9 cellular contexts compared by ENCODE assay signal in the genomic region with DNA sequence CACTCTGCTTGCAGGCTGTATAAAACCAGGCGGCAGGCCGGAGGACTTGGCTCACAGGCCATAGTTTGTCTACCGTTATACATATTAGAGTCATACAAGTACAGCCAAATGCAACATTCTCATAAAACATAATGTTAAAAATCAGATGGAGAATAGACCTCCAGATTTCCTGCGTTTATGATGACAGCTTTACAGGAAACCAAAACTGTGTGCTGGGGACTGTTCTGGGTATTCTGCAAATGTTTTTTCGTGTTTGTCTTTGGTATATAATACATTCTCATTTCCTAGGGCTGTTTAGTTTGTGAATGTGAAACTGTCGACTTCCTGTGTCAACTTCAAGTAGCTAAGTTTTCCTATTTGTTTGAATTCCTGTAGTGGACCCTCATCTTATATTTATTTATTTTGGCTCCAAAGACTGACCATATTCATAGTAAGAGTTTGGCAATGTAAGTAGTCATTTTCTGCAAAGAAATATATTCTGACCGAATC.
DNase-seq lines count a peak whose midpoint lies in the region; ATAC-seq and TF ChIP-seq lines count a peak whose summit lies in the region.
"Had no signal": no experiment of that assay in that cellular context is flagged by ENCODE, and none has a peak within 500 bp of the region (broad histone marks: within the 10 kb centered on the region; RNA-seq: fewer than 3 reads in every experiment).

No MANE protein-coding gene starts in this region.

- H3K9me3 Mint-ChIP-seq in CD4-positive, alpha-beta memory T cell: peaks cover 0 to 5% (median 0%) of the 10 kb centered on the region in 8 donors
- H3K9me3 Mint-ChIP-seq in naive thymus-derived CD4-positive, alpha-beta T cell: peaks cover 0 to 10% (median 0%) of the 10 kb centered on the region in 11 donors

- DNase-seq in CD4-positive, alpha-beta memory T cell: peak in 3 of 5 donors; percentile 9 to 18 (median 10)
- DNase-seq in KBM-7: peak; percentile 39
- peak; percentile 27 for DNase-seq in brain microvascular endothelial cell
- DNase-seq in naive thymus-derived CD4-positive, alpha-beta T cell: peak in 4 of 9 donors; percentile 14 to 33 (median 24)
- DNase-seq in NCI-H1436 (lab: John Stamatoyannopoulos, UW): no peak
- DNase-seq in mucosa of gallbladder (ENCODE audit: low spot score): no peak
- no peak for DNase-seq in NCI-H146 treated with DMSO at 0.1 percent for 48 hours (lab: John Stamatoyannopoulos, UW; ENCODE audit: unreplicated experiment)
- DNase-seq in uterus: no peak
- DNase-seq: DMS153 had no signal

- H3K4me3 Mint-ChIP-seq in CD4-positive, alpha-beta memory T cell: peak overlapping the region; percentile 7 to 81 (median 56)
- peak overlapping the region; percentile 18 to 76 (median 66) for H3K4me3 Mint-ChIP-seq in naive thymus-derived CD4-positive, alpha-beta T cell

- intact Hi-C loops in CD4-positive, alpha-beta memory T cell (cut with micrococcal nuclease): no loop called here
- intact Hi-C loops in naive thymus-derived CD4-positive, alpha-beta T cell (cut with micrococcal nuclease): loop anchor here (2.0 to 10.0 kb wide), 4 partner anchors 23 to 131 kb away; no protein-coding TSS in a partner anchor
- intact Hi-C loops in uterus (cut with DNase I; ENCODE audit: low total_unique reads): no loop called here

- H3K27me3 Mint-ChIP-seq in CD4-positive, alpha-beta memory T cell: no peaks in the 10 kb centered on the region
- no peaks in the 10 kb centered on the region for H3K27me3 Mint-ChIP-seq in naive thymus-derived CD4-positive, alpha-beta T cell

- H3K36me3 ChIP-seq in CD4-positive, alpha-beta memory T cell (ENCODE audit: insufficient read depth, low read length): no peaks in the 10 kb centered on the region
- H3K36me3 ChIP-seq in brain microvascular endothelial cell (replicated peaks) (no peaks in the 10 kb centered on the region), uterus (no peaks in the 10 kb centered on the region)
- H3K36me3 ChIP-seq in naive thymus-derived CD4-positive, alpha-beta T cell (ENCODE audit: control insufficient read depth in 2 of 3, insufficient read depth in 3 of 3, low read length in 3 of 3): no peaks in the 10 kb centered on the region

- peak; percentile 29 for ATAC-seq in naive thymus-derived CD4-positive, alpha-beta T cell

- no peaks in the 10 kb centered on the region for H3K27me3 ChIP-seq in CD4-positive, alpha-beta memory T cell (ENCODE audit: insufficient read depth, low read length)
- no peaks in the 10 kb centered on the region for H3K27me3 ChIP-seq in brain microvascular endothelial cell (replicated peaks)
- H3K27me3 ChIP-seq in naive thymus-derived CD4-positive, alpha-beta T cell (ENCODE audit: control insufficient read depth in 2 of 2, insufficient read depth in 2 of 2, low read length in 2 of 2): no peaks in the 10 kb centered on the region
- no peaks in the 10 kb centered on the region for H3K27me3 ChIP-seq in uterus

- H3K9me3 ChIP-seq in CD4-positive, alpha-beta memory T cell (ENCODE audit: control insufficient read depth in 1 of 2, low read length in 2 of 2): no peaks in the 10 kb centered on the region
- no peaks in the 10 kb centered on the region for H3K9me3 ChIP-seq in naive thymus-derived CD4-positive, alpha-beta T cell (ENCODE audit: control insufficient read depth in 2 of 3, low read length in 3 of 3)
- H3K9me3 ChIP-seq in uterus: no peaks in the 10 kb centered on the region

- POLR2A ChIA-PET in CD4-positive, alpha-beta memory T cell (lab: Charles Lee; ENCODE audit: partially characterized antibody): interaction anchor here (0.7 to 2.3 kb wide), 7 partner anchors 16 to 611 kb away, joined by 3 to 12 read pairs (median 5); partner anchors contain the start of genes OFD1 and TRAPPC2
- POLR2A ChIA-PET in naive thymus-derived CD4-positive, alpha-beta T cell (lab: Charles Lee): interaction anchor here (0.8 to 1.6 kb wide), 11 partner anchors 28 to 364 kb away, joined by 3 to 6 read pairs (median 3); no protein-coding TSS in a partner anchor

- CTCF ChIA-PET in CD4-positive, alpha-beta memory T cell (lab: Charles Lee; ENCODE audit: partially characterized antibody): interaction anchor here (0.7 to 1.2 kb wide), 2 partner anchors 31 to 173 kb away, joined by 3 read pairs; no protein-coding TSS in a partner anchor
- CTCF ChIA-PET in naive thymus-derived CD4-positive, alpha-beta T cell (lab: Charles Lee): interaction anchor here (1.0 kb wide), 1 partner anchor 175 kb away, joined by 3 read pairs; no protein-coding TSS in a partner anchor

- H3K36me3 Mint-ChIP-seq in CD4-positive, alpha-beta memory T cell: no peaks in the 10 kb centered on the region
- peaks cover 0 to 15% (median 0%) of the 10 kb centered on the region in 5 donors for H3K36me3 Mint-ChIP-seq in naive thymus-derived CD4-positive, alpha-beta T cell

- peaks cover 19 to 44% (median 29%) of the 10 kb centered on the region in 4 donors for H3K4me1 Mint-ChIP-seq in CD4-positive, alpha-beta memory T cell
- peaks cover 5 to 65% (median 48%) of the 10 kb centered on the region in 7 donors for H3K4me1 Mint-ChIP-seq in naive thymus-derived CD4-positive, alpha-beta T cell

- in situ Hi-C loops in KBM-7 (cut with MboI; ENCODE audit: low pct_unique_long_range_greater_than_20kb, low sequenced_read_pairs) (no loop called here), brain microvascular endothelial cell (cut with HindIII; ENCODE audit: low pct_ligation_motif_present, low sequenced_read_pairs) (no loop called here)

- TF ChIP-seq CTCF in brain microvascular endothelial cell (IDR thresholded peaks at IDR 0.05; ENCODE audit: low read depth, low read length, missing control alignments): no peak
- TF ChIP-seq CTCF in uterus (IDR thresholded peaks at IDR 0.05): no peak

- no peak for TF ChIP-seq POLR2A in uterus (IDR thresholded peaks at IDR 0.05)

- H3K4me3 ChIP-seq in CD4-positive, alpha-beta memory T cell (ENCODE audit: low read length in 2 of 2): no peak overlapping the region
- H3K4me3 ChIP-seq in brain microvascular endothelial cell (ENCODE audit: low read depth, low read length) (no peak overlapping the region), uterus (no peak overlapping the region)
- H3K4me3 ChIP-seq in naive thymus-derived CD4-positive, alpha-beta T cell (ENCODE audit: low read length): peak overlapping the region; percentile 29

- peaks cover 32% of the 10 kb centered on the region for H3K4me1 ChIP-seq in CD4-positive, alpha-beta memory T cell (ENCODE audit: insufficient read depth, low read length)
- peaks cover 19 to 25% of the 10 kb centered on the region in 2 donors for H3K4me1 ChIP-seq in naive thymus-derived CD4-positive, alpha-beta T cell (ENCODE audit: control insufficient read depth in 2 of 2, insufficient read depth in 2 of 2, low read length in 2 of 2)
- peaks cover 0 to 3% of the 10 kb centered on the region in 2 donors for H3K4me1 ChIP-seq in uterus

- peak overlapping the region; percentile 46 for H3K27ac ChIP-seq in CD4-positive, alpha-beta memory T cell (ENCODE audit: low read depth, low read length)
- H3K27ac ChIP-seq in brain microvascular endothelial cell (peak overlapping the region; percentile 89), uterus (peak overlapping the region in 1 of 2 donors; percentile 58)
- peak overlapping the region; percentile 52 for H3K27ac ChIP-seq in naive thymus-derived CD4-positive, alpha-beta T cell (ENCODE audit: low read depth, low read length)

- H3K27ac Mint-ChIP-seq in CD4-positive, alpha-beta memory T cell: peak overlapping the region; percentile 61 to 94 (median 90)
- peak overlapping the region; percentile 84 to 95 (median 91) for H3K27ac Mint-ChIP-seq in naive thymus-derived CD4-positive, alpha-beta T cell

Comparison
In these comparisons a context has a peak if more than half of its experiments do, and no peak if none do; other contexts are left out.
1. DNase-seq: peak in CD4-positive, alpha-beta memory T cell (3 of 5), KBM-7 (single experiment) and brain microvascular endothelial cell (single experiment); none in NCI-H1436 (single experiment), mucosa of gallbladder (single experiment), NCI-H146 treated with DMSO at 0.1 percent for 48 hours (single experiment) and uterus (0 of 2).
2. intact Hi-C loops: an anchor here in naive thymus-derived CD4-positive, alpha-beta T cell (2.0 to 10.0 kb wide); none called in CD4-positive, alpha-beta memory T cell and uterus.